1 cellular context compared by ENCODE assay signal in genomic region chr9:120830151-120830550, GRCh38.
A peak's percentile ranks its signal among the peaks of the same experiment; 100 is the strongest.
TF ChIP-seq lines count a peak whose summit lies in the region.

No MANE protein-coding gene starts in this region.

TF ChIP-seq in K562, 482 proteins besides CTCF, POLR2A, EP300 and RAD21:
- TF ChIP-seq ATF3 (IDR thresholded peaks at IDR 0.05) (no peak), ATF3 (CRISPR knock-in tag; conservative IDR thresholded peaks at IDR 0.05) (0 out of 2 replicates have a peak, but pooled peaks have one; percentile 22), SPI1 (IDR thresholded peaks at IDR 0.05; ENCODE audit: borderline replicate concordance, low read depth, low read length) (no peak), JUN (IDR thresholded peaks at IDR 0.05; ENCODE audit: borderline replicate concordance, low read depth, low read length) (no peak), JUN (CRISPR knock-in tag; IDR thresholded peaks at IDR 0.05; ENCODE audit: borderline replicate concordance) (0 out of 2 replicates have a peak, but pooled peaks have one; percentile 34), POLR2G (IDR thresholded peaks at IDR 0.05; ENCODE audit: low read depth, low read length) (0 out of 2 replicates have a peak, but pooled peaks have one; percentile 10), SP2 (IDR thresholded peaks at IDR 0.05; ENCODE audit: extremely low read depth, low read depth, low read length, poor library complexity, severe bottlenecking) (no peak)
